Comparison of ENCODE assay signal across 13 cellular contexts in the genomic region with DNA sequence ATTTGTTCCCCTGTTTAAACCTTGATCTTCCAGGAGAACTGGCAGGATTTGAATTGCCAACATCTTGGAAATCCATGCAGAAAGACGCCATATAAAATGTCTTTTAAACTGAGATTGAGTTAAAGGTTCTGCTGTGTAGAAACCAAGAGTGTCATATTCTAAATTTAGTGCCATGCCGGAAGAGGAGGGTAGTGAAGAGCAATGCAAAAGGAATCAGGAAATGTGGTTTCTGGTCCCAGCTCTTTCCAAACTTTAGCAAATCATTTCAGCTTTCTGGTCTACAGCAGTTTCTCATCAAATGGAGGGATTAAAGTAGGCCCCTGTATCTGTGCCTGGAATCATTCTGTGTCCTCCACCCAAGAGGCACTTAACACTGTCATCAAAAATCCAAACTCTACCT.
A peak's percentile ranks its signal among the peaks of the same experiment; 100 is the strongest.
DNase-seq lines count a peak whose midpoint lies in the region; ATAC-seq lines count a peak whose summit lies in the region.
"Had no signal": no experiment of that assay in that cellular context is flagged by ENCODE, and none has a peak within 500 bp of the region (broad histone marks: within the 10 kb centered on the region; RNA-seq: fewer than 3 reads in every experiment).

No MANE protein-coding gene starts in this region.

- H2AFZ ChIP-seq in ACC112 (ENCODE audit: low read length, unreplicated experiment) = no peak overlapping the region

- no peaks in the 10 kb centered on the region for H3K79me2 ChIP-seq in ACC112 (ENCODE audit: control insufficient read depth, insufficient read depth, low read length, unreplicated experiment)

- H3K4me3 ChIP-seq in ACC112 (ENCODE audit: low read depth, low read length) (no peak overlapping the region), GM08714 (ENCODE audit: low read length) (peak overlapping the region; percentile 2; the same call in 1 of the 2 replicates)

- intact Hi-C loops in left cardiac atrium (cut with DNase I) = no loop called here

- in situ Hi-C loops in ACHN (cut with HindIII; ENCODE audit: low pct_ligation_motif_present, low pct_unique_long_range_greater_than_20kb, low sequenced_read_pairs) = no loop called here

- no peaks in the 10 kb centered on the region for H3K36me3 ChIP-seq in ACC112 (ENCODE audit: insufficient read depth, low read length)

- H3K27ac ChIP-seq in ACC112 (ENCODE audit: low read depth, low read length) = peak overlapping the region; percentile 67

- no peaks in the 10 kb centered on the region for H3K27me3 ChIP-seq in ACC112 (ENCODE audit: insufficient read depth, low read length)

- peaks cover 40% of the 10 kb centered on the region for H3K4me1 ChIP-seq in ACC112 (ENCODE audit: control insufficient read depth, insufficient read depth, low read length, unreplicated experiment)

- ATAC-seq in left cardiac atrium (peak; percentile 35 to 71), HG03280 (IDR thresholded peaks at IDR 0.05; ENCODE audit: unreplicated experiment) (no peak)
- ATAC-seq: Panc1 had no signal

- DNase-seq in SKM-1 (lab: John Stamatoyannopoulos, UW; ENCODE audit: unreplicated experiment) = peak; percentile 19
- no peak for DNase-seq in left cardiac atrium
- DNase-seq in NK-92 treated with Interleukin-12 subunit alpha and Interleukin-12 subunit beta, amount 100 ng/mL, for 24 hours (lab: John Stamatoyannopoulos, UW) = no peak
- no peak for DNase-seq in ACHN
- no peak for DNase-seq in OCI-M2 (lab: John Stamatoyannopoulos, UW; ENCODE audit: unreplicated experiment)
- DNase-seq: activated CD4-positive, alpha-beta T cell treated with anti-CD3 and anti-CD28 coated beads for 1 hour; anterior cingulate cortex; NCI-H1092; substantia nigra had no signal
